ENCODE assay signal across 15 cellular contexts in the genomic region with DNA sequence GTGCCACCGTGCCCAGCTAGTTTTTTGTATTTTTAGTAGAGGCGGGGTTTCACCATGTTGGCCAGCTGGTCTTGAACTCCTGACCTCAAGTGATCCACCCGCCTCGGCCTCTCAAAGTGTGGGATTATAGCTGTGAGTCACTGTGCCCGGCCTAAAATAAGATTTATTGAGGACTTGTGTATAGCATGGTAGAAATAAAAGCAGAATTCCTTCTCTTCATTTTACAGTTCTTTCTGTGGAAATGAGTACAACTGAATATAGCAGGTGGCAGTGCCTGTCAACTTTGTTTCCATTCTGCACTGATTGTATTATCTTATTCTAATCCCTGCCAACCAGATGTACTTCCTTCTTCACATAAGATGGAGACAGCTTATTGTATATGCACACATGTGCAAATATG. TPM values are rescaled to one million over a fixed set of nuclear protein-coding genes. Genes with fewer than 3 reads are reported as not detected.
DNase-seq lines count a peak whose midpoint lies in the region; ATAC-seq and TF ChIP-seq lines count a peak whose summit lies in the region.
"Had no signal": no experiment of that assay in that cellular context is flagged by ENCODE, and none has a peak within 500 bp of the region (broad histone marks: within the 10 kb centered on the region; RNA-seq: fewer than 3 reads in every experiment).

No MANE protein-coding gene starts in this region.

- H3K4me2 ChIP-seq in Karpas-422 (ENCODE audit: low read depth, low read length, poor library complexity, severe bottlenecking): peak overlapping the region; percentile 26
- H3K4me2 ChIP-seq in OCI-LY7 (ENCODE audit: low read length): no peak overlapping the region

- intact Hi-C loops in A673 (cut with micrococcal nuclease; ENCODE audit: unreplicated experiment): loop anchor here (5.0 kb wide), 1 partner anchor 42 kb away; no protein-coding TSS in a partner anchor
- intact Hi-C loops in OCI-LY7 (cut with micrococcal nuclease; ENCODE audit: unreplicated experiment): no loop called here

- H3K9ac ChIP-seq in Karpas-422 (ENCODE audit: low read length): no peak overlapping the region
- H3K9ac ChIP-seq in mucosa of rectum (ENCODE audit: low read depth in 1 of 2, low read length in 2 of 2): no peak overlapping the region

- H2AFZ ChIP-seq in Karpas-422 (ENCODE audit: low read length) (no peak overlapping the region), OCI-LY7 (ENCODE audit: low read length) (no peak overlapping the region)

- no peak for ATAC-seq in GM19397 (IDR thresholded peaks at IDR 0.05; ENCODE audit: unreplicated experiment)
- ATAC-seq: activated CD8-positive, alpha-beta T cell treated with anti-CD3 and anti-CD28 coated beads for 36 hours; activated naive CD8-positive, alpha-beta T cell treated with anti-CD3 and anti-CD28 coated beads, Interleukin-2, amount 50 U/mL, for 24 hours; heart right ventricle; right cardiac atrium had no signal

- TF ChIP-seq CTCF in A673 (conservative IDR thresholded peaks at IDR 0.05; ENCODE audit: low read depth, low read length): no peak
- TF ChIP-seq CTCF in OCI-LY7 (conservative IDR thresholded peaks at IDR 0.05; ENCODE audit: low read length): no peak

- H3K9me2 ChIP-seq in Karpas-422 (replicated peaks; ENCODE audit: insufficient read depth, low read length) (no peaks in the 10 kb centered on the region), OCI-LY7 (ENCODE audit: insufficient read depth, low read length) (no peaks in the 10 kb centered on the region)

- H3K4me1 ChIP-seq in A673 (ENCODE audit: insufficient read depth, low read length, poor library complexity, severe bottlenecking) (peaks cover 67% of the 10 kb centered on the region), Karpas-422 (ENCODE audit: low read length) (peaks cover 33% of the 10 kb centered on the region), mucosa of rectum (ENCODE audit: control insufficient read depth in 2 of 2, insufficient read depth in 2 of 2, low read length in 2 of 2) (peaks cover 20 to 50% of the 10 kb centered on the region in 2 donors), OCI-LY7 (ENCODE audit: insufficient read depth, low read length, poor library complexity, severe bottlenecking) (no peaks in the 10 kb centered on the region)

- no TSS peak for BruUV-seq in A673 (replicated peaks; lab: Mats Ljungman, UMichigan)
- BruUV-seq in OCI-LY7 (replicated peaks; lab: Mats Ljungman, UMichigan): no TSS peak

- DNase-seq in A673 (ENCODE audit: low spot score): peak; percentile 62
- no peak for DNase-seq in Karpas-422
- DNase-seq in astrocyte of the hippocampus (ENCODE audit: low read depth, low spot score): peak; percentile 24
- no peak for DNase-seq in NCI-H774 (lab: John Stamatoyannopoulos, UW)
- DNase-seq in activated effector memory CD4-positive, alpha-beta T cell treated with Interleukin-2 at 50 U/mL for 16 hours: no peak
- no peak for DNase-seq in OCI-LY7 (ENCODE audit: low spot score)
- DNase-seq: activated CD8-positive, alpha-beta T cell treated with anti-CD3 and anti-CD28 coated beads for 36 hours; activated naive CD8-positive, alpha-beta T cell treated with anti-CD3 and anti-CD28 coated beads, Interleukin-2, amount 50 U/mL, for 24 hours; effector memory CD4-positive, alpha-beta T cell; heart right ventricle; NCI-H1105; NCI-H748 treated with DMSO at 0.1 percent for 48 hours; right cardiac atrium had no signal

- CTCF ChIA-PET in A673 (lab: Charles Lee) (interaction anchor here (1.0 kb wide), 1 partner anchor 13 kb away, joined by 3 read pairs; no protein-coding TSS in a partner anchor), OCI-LY7 (lab: Charles Lee; ENCODE audit: unreplicated experiment) (no interaction called here)

- H3K27me3 ChIP-seq in A673 (replicated peaks; ENCODE audit: insufficient read depth, low read depth, low read length, poor library complexity): no peaks in the 10 kb centered on the region
- no peaks in the 10 kb centered on the region for H3K27me3 ChIP-seq in Karpas-422 (ENCODE audit: low read length)
- no peaks in the 10 kb centered on the region for H3K27me3 ChIP-seq in mucosa of rectum (ENCODE audit: control insufficient read depth in 2 of 2, insufficient read depth in 2 of 2, low read length in 2 of 2)
- H3K27me3 ChIP-seq: heart right ventricle had no signal

- peak overlapping the region; percentile 25 for H3K4me3 ChIP-seq in A673 (ENCODE audit: low read depth, low read length, poor library complexity, severe bottlenecking)
- no peak overlapping the region for H3K4me3 ChIP-seq in Karpas-422 (ENCODE audit: low read length)
- peak overlapping the region in 1 of 2 donors; percentile 38 for H3K4me3 ChIP-seq in mucosa of rectum (ENCODE audit: low read length in 2 of 2)
- no peak overlapping the region for H3K4me3 ChIP-seq in OCI-LY7 (ENCODE audit: low read depth, low read length, poor library complexity, severe bottlenecking)
- H3K4me3 ChIP-seq: heart right ventricle had no signal

- POLR2A ChIA-PET in A673 (lab: Charles Lee; ENCODE audit: low non-redundant PET) (no interaction called here), OCI-LY7 (lab: Charles Lee) (interaction anchor here (0.6 to 1.2 kb wide), 3 partner anchors 8 to 98 kb away, joined by 3 to 5 read pairs (median 4); no protein-coding TSS in a partner anchor)

- H3K9me3 ChIP-seq in A673 (ENCODE audit: low read depth, low read length, poor library complexity, severe bottlenecking): no peaks in the 10 kb centered on the region
- H3K9me3 ChIP-seq in Karpas-422 (ENCODE audit: low read length): no peaks in the 10 kb centered on the region
- no peaks in the 10 kb centered on the region for H3K9me3 ChIP-seq in mucosa of rectum (ENCODE audit: control insufficient read depth in 2 of 2, low read length in 2 of 2)
- no peaks in the 10 kb centered on the region for H3K9me3 ChIP-seq in OCI-LY7 (ENCODE audit: low read length)
- H3K9me3 ChIP-seq: heart right ventricle had no signal

- H3K79me2 ChIP-seq in Karpas-422 (ENCODE audit: low read length) (peaks cover 95% of the 10 kb centered on the region), OCI-LY7 (ENCODE audit: insufficient read depth, low read depth, low read length) (peaks cover 17% of the 10 kb centered on the region; the same call in 1 of the 2 replicates)

- H3K27ac ChIP-seq in A673 (ENCODE audit: low read depth, low read length, poor library complexity, severe bottlenecking) (peak overlapping the region; percentile 90), Karpas-422 (ENCODE audit: low read length) (peak overlapping the region; percentile 46), mucosa of rectum (ENCODE audit: low read depth in 2 of 2, low read length in 2 of 2) (peak overlapping the region; percentile 30 to 35), OCI-LY7 (ENCODE audit: low read depth, low read length, poor library complexity, severe bottlenecking) (no peak overlapping the region)
- H3K27ac ChIP-seq: heart right ventricle had no signal

- no peaks in the 10 kb centered on the region for H3K36me3 ChIP-seq in A673 (ENCODE audit: insufficient read depth, low read length, poor library complexity, severe bottlenecking)
- no peaks in the 10 kb centered on the region for H3K36me3 ChIP-seq in Karpas-422 (ENCODE audit: insufficient read depth, low read length)
- H3K36me3 ChIP-seq in mucosa of rectum (ENCODE audit: control insufficient read depth in 2 of 2, insufficient read depth in 2 of 2, low read length in 2 of 2): no peaks in the 10 kb centered on the region
- H3K36me3 ChIP-seq in OCI-LY7 (ENCODE audit: insufficient read depth, low read length): no peaks in the 10 kb centered on the region
- H3K36me3 ChIP-seq: heart right ventricle had no signal

- H4K20me1 ChIP-seq in Karpas-422 (ENCODE audit: insufficient read depth, low read depth, low read length): no peaks in the 10 kb centered on the region
- no peaks in the 10 kb centered on the region for H4K20me1 ChIP-seq in OCI-LY7 (ENCODE audit: insufficient read depth, low read length)

RNA-seq across cellular contexts. Expression of a gene that starts 41.0 kb away (rescaled TPM):
- total RNA-seq in A673 (2021) (37.2 and 40.5 TPM in 2 replicates), OCI-LY7 (2022) (22.3 and 24.1 TPM in 2 replicates)
- total RNA-seq in Karpas-422 (2014; rRNA removed; shearing (Covaris generic); ENCODE audit: low replicate concordance): 31.2 and 37.5 TPM in 2 replicates
- 17.0 TPM in 2 replicates for total RNA-seq in OCI-LY7 (2014; rRNA removed; shearing (Covaris generic))

Comparison
In these comparisons a context has a peak if more than half of its experiments do, and no peak if none do; other contexts are left out.
1. DNase-seq: peak in A673 (single experiment) and astrocyte of the hippocampus (single experiment); none in Karpas-422 (single experiment), NCI-H774 (single experiment), activated effector memory CD4-positive, alpha-beta T cell treated with Interleukin-2 at 50 U/mL for 16 hours (single experiment) and OCI-LY7 (single experiment).